In genomic region chr9:96620155-96620514, GRCh38 we compare ENCODE assay signal across 8 cellular contexts. TPM values are rescaled to one million over a fixed set of nuclear protein-coding genes. Genes with fewer than 3 reads are reported as not detected.
DNase-seq lines count a peak whose midpoint lies in the region; ATAC-seq and TF ChIP-seq lines count a peak whose summit lies in the region.

No MANE protein-coding gene starts in this region.

- peak overlapping the region; percentile 61 to 72 for H3K27ac ChIP-seq in right atrium auricular region
- peak overlapping the region; percentile 17 for H3K27ac ChIP-seq in colonic mucosa
- peak overlapping the region; percentile 52 for H3K27ac ChIP-seq in muscle layer of duodenum (ENCODE audit: low read length)
- H3K27ac ChIP-seq in vagina: no peak overlapping the region

- DNase-seq in right atrium auricular region (ENCODE audit: low spot score): no peak
- DNase-seq in left ventricle myocardium superior: no peak
- no peak for DNase-seq in colonic mucosa
- no peak for DNase-seq in vagina (ENCODE audit: extremely low spot score in 2 of 2)
- no peak for DNase-seq in kidney glomerular epithelial cell (lab: John Stamatoyannopoulos, UW)

- TF ChIP-seq CTCF in right atrium auricular region (IDR thresholded peaks at IDR 0.05) (no peak), colonic mucosa (IDR thresholded peaks at IDR 0.05) (no peak), vagina (IDR thresholded peaks at IDR 0.05) (no peak)

- no peak for TF ChIP-seq POLR2A in vagina (IDR thresholded peaks at IDR 0.05)

- ATAC-seq in left ventricle myocardium superior: no peak
- ATAC-seq in GM18861 (IDR thresholded peaks at IDR 0.05; ENCODE audit: unreplicated experiment): no peak
- no peak for ATAC-seq in GM18867 (IDR thresholded peaks at IDR 0.05; ENCODE audit: unreplicated experiment)

- H3K4me3 ChIP-seq in right atrium auricular region (peak overlapping the region; percentile 52 to 55), colonic mucosa (peak overlapping the region; percentile 49), muscle layer of duodenum (ENCODE audit: low read depth in 1 of 2, low read length in 2 of 2) (peak overlapping the region; percentile 56 to 63), vagina (peak overlapping the region; percentile 75 to 83)

- H3K9ac ChIP-seq in colonic mucosa (ENCODE audit: low read depth in 2 of 2, low read length in 2 of 2): peak overlapping the region; percentile 14 to 44

- H3K36me3 ChIP-seq in right atrium auricular region (no peaks in the 10 kb centered on the region), colonic mucosa (no peaks in the 10 kb centered on the region), muscle layer of duodenum (ENCODE audit: control insufficient read depth in 1 of 2, insufficient read depth in 2 of 2, low read length in 2 of 2) (no peaks in the 10 kb centered on the region), vagina (no peaks in the 10 kb centered on the region)

- peaks cover 0 to 7% of the 10 kb centered on the region in 2 donors for H3K4me1 ChIP-seq in right atrium auricular region
- no peaks in the 10 kb centered on the region for H3K4me1 ChIP-seq in colonic mucosa
- H3K4me1 ChIP-seq in muscle layer of duodenum (ENCODE audit: control insufficient read depth in 1 of 2, insufficient read depth in 2 of 2, low read length in 2 of 2): peaks cover 3 to 7% of the 10 kb centered on the region in 2 donors
- H3K4me1 ChIP-seq in vagina: peaks cover 17% of the 10 kb centered on the region

- H3K9me3 ChIP-seq in right atrium auricular region (no peaks in the 10 kb centered on the region), colonic mucosa (no peaks in the 10 kb centered on the region), muscle layer of duodenum (ENCODE audit: control insufficient read depth in 1 of 2, low read length in 2 of 2) (no peaks in the 10 kb centered on the region), vagina (no peaks in the 10 kb centered on the region)

- intact Hi-C loops in left ventricle myocardium superior (cut with micrococcal nuclease) (no loop called here), colonic mucosa (cut with DNase I) (no loop called here), vagina (cut with DNase I) (no loop called here)

- no peaks in the 10 kb centered on the region for H3K27me3 ChIP-seq in right atrium auricular region
- no peaks in the 10 kb centered on the region for H3K27me3 ChIP-seq in colonic mucosa
- H3K27me3 ChIP-seq in muscle layer of duodenum (ENCODE audit: low read depth, low read length): no peaks in the 10 kb centered on the region
- no peaks in the 10 kb centered on the region for H3K27me3 ChIP-seq in vagina

RNA-seq across cellular contexts. Expression of gene CDC14B, which starts 0.5 kb away (rescaled TPM):
- total RNA-seq in right atrium auricular region: 10 to 100 TPM; 18.4 to 19.2 TPM
- 18.1 TPM for total RNA-seq in left ventricle myocardium superior
- 10 to 100 TPM; 12.7 to 17.3 TPM for total RNA-seq in colonic mucosa
- total RNA-seq in vagina: 15.7 TPM

RNA-seq across cellular contexts. Expression of gene PRXL2C, which starts 35.0 kb away (rescaled TPM):
- 10 to 100 TPM; 14.2 to 22.4 TPM for total RNA-seq in right atrium auricular region
- 24.5 TPM for total RNA-seq in left ventricle myocardium superior
- 1 to 10 TPM; 2.6 to 6.6 TPM for total RNA-seq in colonic mucosa
- total RNA-seq in vagina: 15.0 TPM
